Comparison of ENCODE assay signal across 8 cellular contexts in genomic region chr6:144659202-144659731, GRCh38.
DNase-seq lines count a peak whose midpoint lies in the region; ATAC-seq, FAIRE-seq and TF ChIP-seq lines count a peak whose summit lies in the region.

No MANE protein-coding gene starts in this region.

- no peaks in the 10 kb centered on the region for H3K27me3 Mint-ChIP-seq in T-helper 17 cell

- FAIRE-seq in A549 (lab: Jason Lieb, UNC) = no peak

- ATAC-seq in A549 (peak in 1 of 2 experiments; percentile 43; a peak in 3 of 6 replicates), GM18508 (IDR thresholded peaks at IDR 0.05; ENCODE audit: insufficient read depth, unreplicated experiment) (peak; percentile 60), HG03097 (IDR thresholded peaks at IDR 0.05; ENCODE audit: low FRiP score, unreplicated experiment) (peak; percentile 70), T-helper 17 cell (peak; percentile 62)

- TF ChIP-seq EP300 in A549 (IDR thresholded peaks at IDR 0.05) = no peak

- peak overlapping the region; percentile 14; the same call in 1 of the 3 replicates for H3K4me2 ChIP-seq in A549

- H3K4me1 Mint-ChIP-seq in T-helper 17 cell = peaks cover 51% of the 10 kb centered on the region

- TF ChIP-seq CTCF in A549 (IDR thresholded peaks at IDR 0.05) (no peak), fibroblast of villous mesenchyme (IDR thresholded peaks at IDR 0.05; ENCODE audit: insufficient read depth, low read depth, low read length) (no peak), esophagus squamous epithelium (IDR thresholded peaks at IDR 0.05) (no peak)

- no peaks in the 10 kb centered on the region for H3K36me3 ChIP-seq in esophagus squamous epithelium

- H3K27ac Mint-ChIP-seq in T-helper 17 cell = peak overlapping the region; percentile 99

- H3K36me3 Mint-ChIP-seq in T-helper 17 cell (ENCODE audit: low read depth) = no peaks in the 10 kb centered on the region

- intact Hi-C loops in esophagus squamous epithelium (cut with DNase I) = no loop called here

- peak overlapping the region in 1 of 2 experiments; percentile 79; a peak in 3 of 6 replicates for H3K27ac ChIP-seq in A549
- H3K27ac ChIP-seq in esophagus squamous epithelium = peak overlapping the region in 2 of 4 donors; percentile 13 to 55

- H3K9me3 ChIP-seq in A549 = no peaks in the 10 kb centered on the region
- H3K9me3 ChIP-seq in T-helper 17 cell (ENCODE audit: control insufficient read depth, low read length, poor library complexity, severe bottlenecking) = no peaks in the 10 kb centered on the region
- no peaks in the 10 kb centered on the region for H3K9me3 ChIP-seq in esophagus squamous epithelium

- H3K4me3 Mint-ChIP-seq in T-helper 17 cell = peak overlapping the region; percentile 77

- H3K4me3 ChIP-seq in A549 (no peak overlapping the region), fibroblast of villous mesenchyme (ENCODE audit: low read depth, low read length) (no peak overlapping the region), esophagus squamous epithelium (no peak overlapping the region)

- H3K4me1 ChIP-seq in A549 (peaks cover 58% of the 10 kb centered on the region), esophagus squamous epithelium (peaks cover 4 to 54% (median 14%) of the 10 kb centered on the region in 3 donors)

- CTCF ChIA-PET in A549 (lab: Yijun Ruan, JAX) = interaction anchor here (1.0 kb wide), 1 partner anchor 69 kb away, joined by 3 read pairs; no protein-coding TSS in a partner anchor

- TF ChIP-seq POLR2A in A549 (IDR thresholded peaks at IDR 0.05; ENCODE audit: low read length) (no peak), esophagus squamous epithelium (IDR thresholded peaks at IDR 0.05) (no peak)

- H3K27me3 ChIP-seq in esophagus squamous epithelium = no peaks in the 10 kb centered on the region

- POLR2A ChIA-PET in A549 (lab: Yijun Ruan, JAX) = no interaction called here

- no peak for TF ChIP-seq RAD21 in A549 (conservative IDR thresholded peaks at IDR 0.05 in 1 of 2, IDR thresholded peaks at IDR 0.05 in 1 of 2)

- 83% methylated on average over 5 of the region's 5 CpGs for WGBS in A549 (ENCODE audit: missing lambda C conversion rate)
- 45 to 49% methylated on average over 5 of the region's 5 CpGs for WGBS in esophagus squamous epithelium, 2 donors

- DNase-seq in A549 (ENCODE audit: low read depth in 1 of 2, low spot score in 1 of 2) (no peak), T-helper 17 cell (no peak), fibroblast of villous mesenchyme (ENCODE audit: low read depth) (peak; percentile 76), renal cortical epithelial cell (ENCODE audit: low read depth) (peak; percentile 86), globus pallidus (ENCODE audit: low spot score) (no peak), esophagus squamous epithelium (lab: John Stamatoyannopoulos, UW) (no peak)

TF ChIP-seq in A549, 52 proteins besides CTCF, POLR2A, EP300 and RAD21:
- TF ChIP-seq ZSCAN20 (CRISPR knock-in tag; IDR thresholded peaks at IDR 0.05) (no peak), RCOR1 (IDR thresholded peaks at IDR 0.05; ENCODE audit: low read depth, low read length) (no peak), E2F6 (IDR thresholded peaks at IDR 0.05; ENCODE audit: borderline replicate concordance, low read depth) (no peak), SREBF2 (IDR thresholded peaks at IDR 0.05) (no peak)
TF ChIP-seq in A549: peak in this region for 0.

Comparison
In these comparisons a context has a peak if more than half of its experiments do, and no peak if none do; other contexts are left out.
1. DNase-seq: peak in fibroblast of villous mesenchyme (single experiment) and renal cortical epithelial cell (single experiment); none in A549 (0 of 2), T-helper 17 cell (0 of 3), globus pallidus (single experiment) and esophagus squamous epithelium (single experiment).